Comparison of ENCODE assay signal across 18 cellular contexts in genomic region chr7:3591150-3591549, GRCh38.
"Had no signal": no experiment of that assay in that cellular context is flagged by ENCODE, and none has a peak within 500 bp of the region (broad histone marks: within the 10 kb centered on the region; RNA-seq: fewer than 3 reads in every experiment).

No MANE protein-coding gene starts in this region.

- H3K4me3 Mint-ChIP-seq: nephron had no signal

- H3K27me3 ChIP-seq: neutrophil, uterus had no signal

- H3K27ac Mint-ChIP-seq: nephron had no signal

- H3K27ac ChIP-seq: coronary artery, heart right ventricle, neutrophil, uterus had no signal

- ATAC-seq: esophagus mucosa, heart right ventricle, left lobe of liver, right cardiac atrium had no signal

- H3K36me3 ChIP-seq: heart right ventricle, neutrophil, uterus had no signal

- H3K4me1 ChIP-seq: heart right ventricle, uterus had no signal

- H3K27me3 Mint-ChIP-seq: naive B cell had no signal

- H3K9me3 Mint-ChIP-seq: nephron had no signal

- H3K4me3 ChIP-seq: coronary artery, heart right ventricle, smooth muscle cell, uterus had no signal

- H3K9me3 ChIP-seq: heart right ventricle, neutrophil, uterus had no signal

- H3K4me2 ChIP-seq: smooth muscle cell had no signal

- DNase-seq: effector CD8-positive, alpha-beta T cell; heart right ventricle; hypothalamus; kidney glomerular epithelial cell; mammary epithelial cell; midbrain; naive B cell; right cardiac atrium; stimulated activated CD4-positive, alpha-beta T cell treated with anti-CD3 and anti-CD28 coated beads, Interleukin-2, amount 100 ng/mL, for 48 hours; stimulated activated naive CD4-positive, alpha-beta T cell treated with Interleukin-2 at 50 U/mL for 16 hours; trophoblast cell; uterus had no signal
